ENCODE assay signal across 19 cellular contexts in the genomic region with DNA sequence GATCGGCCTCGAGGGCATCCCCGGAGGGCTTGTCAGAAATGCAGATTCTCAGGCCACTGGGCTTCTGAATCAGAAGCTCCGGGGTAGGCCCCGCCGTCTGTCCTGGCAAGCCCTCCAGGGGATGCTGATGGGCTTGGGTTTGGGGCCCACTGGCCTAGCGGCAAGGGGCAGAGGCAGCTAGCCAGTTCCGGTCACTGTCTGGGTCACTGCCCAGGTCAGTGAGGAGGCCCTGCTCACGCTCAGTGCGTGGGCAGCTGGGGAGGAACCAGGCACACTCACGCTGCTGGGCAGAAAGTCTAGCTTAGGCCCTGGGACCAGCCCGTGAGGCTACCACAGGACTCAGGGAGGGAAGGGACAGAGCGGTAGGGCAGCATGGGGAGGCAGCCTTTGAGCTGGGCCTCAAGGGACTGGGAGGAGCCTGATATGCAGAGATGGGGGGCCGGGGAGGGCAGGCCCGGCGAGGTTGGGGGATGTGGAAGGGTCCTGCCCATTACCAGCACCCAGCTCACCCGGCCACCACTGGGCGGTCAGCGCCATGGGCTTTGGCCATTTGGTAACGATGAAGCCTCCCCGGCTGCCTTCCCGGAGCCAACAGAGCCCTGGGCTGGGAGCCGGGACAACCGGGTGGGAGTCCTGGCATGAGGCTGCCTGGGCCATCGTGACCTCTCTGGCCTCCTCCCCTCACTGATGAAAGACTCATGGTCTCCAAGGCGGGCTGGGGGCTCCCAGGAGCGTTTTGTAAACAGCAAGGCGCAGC. TPM values are rescaled to one million over a fixed set of nuclear protein-coding genes. Genes with fewer than 3 reads are reported as not detected.
DNase-seq lines count a peak whose midpoint lies in the region; ATAC-seq and TF ChIP-seq lines count a peak whose summit lies in the region.
"Had no signal": no experiment of that assay in that cellular context is flagged by ENCODE, and none has a peak within 500 bp of the region (broad histone marks: within the 10 kb centered on the region; RNA-seq: fewer than 3 reads in every experiment).

No MANE protein-coding gene starts in this region.

- no peaks in the 10 kb centered on the region for H3K79me2 ChIP-seq in HCT116 (ENCODE audit: insufficient read depth, low read length)

- CTCF ChIA-PET in HCT116 (lab: Charles Lee) (no interaction called here), WTC11 (lab: Charles Lee) (interaction anchor here (0.8 to 2.0 kb wide), 4 partner anchors 13 to 305 kb away, joined by 3 to 6 read pairs (median 6); no protein-coding TSS in a partner anchor)

- H3K27ac ChIP-seq in HCT116 (ENCODE audit: low read depth, low read length) (no peak overlapping the region), stomach (no peak overlapping the region)

- H3K27ac Mint-ChIP-seq in WTC11 = no peak overlapping the region

- TF ChIP-seq CTCF in HCT116 (IDR thresholded peaks at IDR 0.05 in 2 of 3, conservative IDR thresholded peaks at IDR 0.05 in 1 of 3; ENCODE audit: borderline replicate concordance in 1 of 3, insufficient read depth in 1 of 3, low read depth in 2 of 3, low read length in 2 of 3) (no peak), WTC11 (IDR thresholded peaks at IDR 0.05) (no peak), stomach (IDR thresholded peaks at IDR 0.05) (no peak)

- TF ChIP-seq EP300 in stomach (IDR thresholded peaks at IDR 0.05) = no peak

- no peak for TF ChIP-seq RAD21 in HCT116 (IDR thresholded peaks at IDR 0.05; ENCODE audit: low read depth)

- H4K20me1 ChIP-seq in HCT116 (ENCODE audit: insufficient read depth) = no peaks in the 10 kb centered on the region

- intact Hi-C loops in HCT116 (cut with micrococcal nuclease) (no loop called here), stomach (cut with DNase I; ENCODE audit: low total_unique reads) (no loop called here)

- H2AFZ ChIP-seq in HCT116 (ENCODE audit: low read depth, low read length, poor library complexity, severe bottlenecking) = no peak overlapping the region

- H3K9me3 Mint-ChIP-seq in WTC11 = peaks cover 20% of the 10 kb centered on the region

- POLR2A ChIA-PET in HCT116 (lab: Charles Lee) = no interaction called here
- POLR2A ChIA-PET in WTC11 (lab: Charles Lee) = no interaction called here

- peaks cover 13% of the 10 kb centered on the region for H3K36me3 Mint-ChIP-seq in WTC11

- H3K4me3 Mint-ChIP-seq in WTC11 = no peak overlapping the region

- BruUV-seq in HCT116 (replicated peaks; lab: Mats Ljungman, UMichigan) = no TSS peak

- H3K9me2 ChIP-seq in HCT116 (ENCODE audit: insufficient read depth) = no peaks in the 10 kb centered on the region

- H3K4me3 ChIP-seq in HCT116 (replicated peaks in 1 of 2; ENCODE audit: low read depth in 1 of 2, low read length in 2 of 2) (no peak overlapping the region), stomach (no peak overlapping the region)

- no peaks in the 10 kb centered on the region for H3K27me3 Mint-ChIP-seq in WTC11 (ENCODE audit: low read depth)

- no peaks in the 10 kb centered on the region for H3K4me1 Mint-ChIP-seq in WTC11

- TF ChIP-seq POLR2A in HCT116 (IDR thresholded peaks at IDR 0.05; ENCODE audit: borderline replicate concordance, extremely low read depth, insufficient read depth, insufficient read length) (no peak), stomach (IDR thresholded peaks at IDR 0.05) (no peak)

- no peak overlapping the region for H3K4me2 ChIP-seq in HCT116 (ENCODE audit: low read length)

- H3K36me3 ChIP-seq in HCT116 (ENCODE audit: control insufficient read depth in 1 of 2, insufficient read depth in 2 of 2, low read length in 2 of 2) = no peaks in the 10 kb centered on the region
- no peaks in the 10 kb centered on the region for H3K36me3 ChIP-seq in stomach

- H3K9me3 ChIP-seq in HCT116 (ENCODE audit: control insufficient read depth in 1 of 2, insufficient read depth in 1 of 2, low read depth in 1 of 2, low read length in 2 of 2) (no peaks in the 10 kb centered on the region), stomach (peaks cover 0 to 11% (median 7%) of the 10 kb centered on the region in 4 donors)

- RAD21 ChIA-PET in HCT116 (lab: Charles Lee; ENCODE audit: low non-redundant PET in 1 of 2, low total read pairs in 2 of 2, uncharacterized antibody in 2 of 2, unreplicated experiment in 2 of 2) = no interaction called here

- DNase-seq in HCT116 (ENCODE audit: low read depth, low spot score) = no peak
- DNase-seq in WTC11 (ENCODE audit: low spot score) = no peak
- peak; percentile 81 for DNase-seq in left kidney (ENCODE audit: low read depth, low spot score)
- peak; percentile 2 for DNase-seq in renal cortical epithelial cell (ENCODE audit: low read depth)
- no peak for DNase-seq in stimulated activated CD4-positive, alpha-beta T cell treated with anti-CD3 and anti-CD28 coated beads, Interleukin-4, amount 100 ng/mL, for 24 hours
- DNase-seq in SIG-M5 treated with dmso at 0.1 percent for 504 hours (lab: John Stamatoyannopoulos, UW; ENCODE audit: unreplicated experiment) = no peak
- no peak for DNase-seq in effector CD4-positive, alpha-beta T cell
- no peak for DNase-seq in stomach
- DNase-seq: ACHN, AML-193, EL, HCEC 1CT, KBM-7, NCI-H1436 treated with DMSO at 0.1 percent for 48 hours, NCI-H2081 treated with DMSO at 0.1 percent for 48 hours, NCI-H2227 treated with DMSO at 0.1 percent for 48 hours, NCI-H524, SHP77 had no signal

- ATAC-seq in HCT116 = peak; percentile 30; the same call in 1 of the 2 replicates
- peak; percentile 26; the same call in 1 of the 2 replicates for ATAC-seq in WTC11
- ATAC-seq: SK-N-SH treated with all-trans-retinoic acid at 6 μM for 48 hours had no signal

- H3K4me1 ChIP-seq in HCT116 (ENCODE audit: control insufficient read depth in 1 of 2, insufficient read depth in 2 of 2, low read length in 2 of 2) = no peaks in the 10 kb centered on the region
- H3K4me1 ChIP-seq in stomach = no peaks in the 10 kb centered on the region

- WGBS in stomach, 5 donors = 73 to 85% (median 75%) methylated on average over 17 to 28 of the region's 28 CpGs

- H3K9ac ChIP-seq in HCT116 (ENCODE audit: low read length) = no peak overlapping the region

- peaks cover 4% of the 10 kb centered on the region; the same call in 1 of the 2 replicates for H3K27me3 ChIP-seq in HCT116 (ENCODE audit: insufficient read depth, low read length)
- peaks cover 0 to 24% (median 3%) of the 10 kb centered on the region in 3 donors for H3K27me3 ChIP-seq in stomach

TF ChIP-seq in HCT116, 20 proteins besides CTCF, POLR2A, EP300 and RAD21:
- TF ChIP-seq POLR2AphosphoS5 (IDR thresholded peaks at IDR 0.05; ENCODE audit: low read depth, low read length) (no peak), SIN3A (IDR thresholded peaks at IDR 0.05; ENCODE audit: low read depth) (no peak), EGR1 (IDR thresholded peaks at IDR 0.05; ENCODE audit: low read depth) (no peak)
- TF ChIP-seq, protein P1, sequence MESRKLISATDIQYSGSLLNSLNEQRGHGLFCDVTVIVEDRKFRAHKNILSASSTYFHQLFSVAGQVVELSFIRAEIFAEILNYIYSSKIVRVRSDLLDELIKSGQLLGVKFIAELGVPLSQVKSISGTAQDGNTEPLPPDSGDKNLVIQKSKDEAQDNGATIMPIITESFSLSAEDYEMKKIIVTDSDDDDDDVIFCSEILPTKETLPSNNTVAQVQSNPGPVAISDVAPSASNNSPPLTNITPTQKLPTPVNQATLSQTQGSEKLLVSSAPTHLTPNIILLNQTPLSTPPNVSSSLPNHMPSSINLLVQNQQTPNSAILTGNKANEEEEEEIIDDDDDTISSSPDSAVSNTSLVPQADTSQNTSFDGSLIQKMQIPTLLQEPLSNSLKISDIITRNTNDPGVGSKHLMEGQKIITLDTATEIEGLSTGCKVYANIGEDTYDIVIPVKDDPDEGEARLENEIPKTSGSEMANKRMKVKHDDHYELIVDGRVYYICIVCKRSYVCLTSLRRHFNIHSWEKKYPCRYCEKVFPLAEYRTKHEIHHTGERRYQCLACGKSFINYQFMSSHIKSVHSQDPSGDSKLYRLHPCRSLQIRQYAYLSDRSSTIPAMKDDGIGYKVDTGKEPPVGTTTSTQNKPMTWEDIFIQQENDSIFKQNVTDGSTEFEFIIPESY (IDR thresholded peaks at IDR 0.05; ENCODE audit: extremely low read depth, insufficient replicate concordance, low read length) = no peak

TF ChIP-seq in WTC11, 78 proteins besides CTCF, POLR2A, EP300 and RAD21:
- TF ChIP-seq, protein P2, sequence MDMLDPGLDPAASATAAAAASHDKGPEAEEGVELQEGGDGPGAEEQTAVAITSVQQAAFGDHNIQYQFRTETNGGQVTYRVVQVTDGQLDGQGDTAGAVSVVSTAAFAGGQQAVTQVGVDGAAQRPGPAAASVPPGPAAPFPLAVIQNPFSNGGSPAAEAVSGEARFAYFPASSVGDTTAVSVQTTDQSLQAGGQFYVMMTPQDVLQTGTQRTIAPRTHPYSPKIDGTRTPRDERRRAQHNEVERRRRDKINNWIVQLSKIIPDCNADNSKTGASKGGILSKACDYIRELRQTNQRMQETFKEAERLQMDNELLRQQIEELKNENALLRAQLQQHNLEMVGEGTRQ (CRISPR knock-in tag; IDR thresholded peaks at IDR 0.05) = no peak
- TF ChIP-seq NFYB (CRISPR knock-in tag; conservative IDR thresholded peaks at IDR 0.05; ENCODE audit: low read depth) (no peak), ZNF219 (CRISPR knock-in tag; IDR thresholded peaks at IDR 0.05; ENCODE audit: borderline replicate concordance) (no peak)

RNA-seq across cellular contexts. Expression of a gene that starts 14.2 kb away (rescaled TPM):
- total RNA-seq in HCT116 (2021; ENCODE audit: unreplicated experiment) = not detected
- not detected in 2 replicates for polyA plus RNA-seq in HCT116 (2012)
- 1.8 to 2.7 TPM (median 1.8 TPM) in 3 replicates for total RNA-seq in WTC11 (2021)
- total RNA-seq in renal cortical epithelial cell = 0.05 TPM in 1 of 2 replicates, not detected in the other
- total RNA-seq in stomach = 10 to 100 TPM in 1 of 5 donors, 1 to 10 TPM in 3, under 1 TPM in 1; 0.45 to 19.3 (median 3.3) TPM
- 1 to 10 TPM in 1 of 3 donors, under 1 TPM in 2; 0.43 to 1.3 (median 0.46) TPM for polyA plus RNA-seq in stomach

Comparison
In these comparisons a context has a peak if more than half of its experiments do, and no peak if none do; other contexts are left out.
1. DNase-seq: peak in left kidney (single experiment) and renal cortical epithelial cell (single experiment); none in HCT116 (single experiment), WTC11 (single experiment), stimulated activated CD4-positive, alpha-beta T cell treated with anti-CD3 and anti-CD28 coated beads, Interleukin-4, amount 100 ng/mL, for 24 hours (single experiment), SIG-M5 treated with dmso at 0.1 percent for 504 hours (single experiment), effector CD4-positive, alpha-beta T cell (single experiment) and stomach (single experiment).